23 cellular contexts compared by ENCODE assay signal in the genomic region with DNA sequence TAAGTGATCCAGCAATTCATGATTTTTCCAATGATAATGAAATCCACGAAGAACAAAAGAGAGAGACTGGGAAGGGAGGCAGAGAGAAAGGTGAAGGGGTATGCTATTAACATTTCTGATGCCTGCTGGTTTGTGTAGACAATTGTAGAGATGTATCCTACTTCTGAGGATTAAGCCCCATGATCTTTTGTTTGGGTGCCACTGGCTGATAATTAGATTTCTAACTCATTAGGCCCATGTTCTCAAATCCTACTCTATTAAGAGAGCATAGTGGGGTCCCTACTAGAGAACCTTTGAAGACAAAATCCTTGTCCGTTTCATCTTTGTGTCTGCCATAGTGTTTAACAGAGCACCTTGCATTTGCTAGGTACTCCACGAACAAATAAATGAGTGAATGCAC. TPM values are rescaled to one million over a fixed set of nuclear protein-coding genes. Genes with fewer than 3 reads are reported as not detected.
DNase-seq lines count a peak whose midpoint lies in the region; FAIRE-seq and TF ChIP-seq lines count a peak whose summit lies in the region.
"Had no signal": no experiment of that assay in that cellular context is flagged by ENCODE, and none has a peak within 500 bp of the region (broad histone marks: within the 10 kb centered on the region; RNA-seq: fewer than 3 reads in every experiment).

No MANE protein-coding gene starts in this region.

- H3K79me1 ChIP-seq in mesendoderm (ENCODE audit: low read length): peaks cover 3% of the 10 kb centered on the region

- no peak for TF ChIP-seq POLR2A in H54 (IDR thresholded peaks at IDR 0.05; ENCODE audit: low read depth, low read length)

- H2BK120ac ChIP-seq in mesendoderm (ENCODE audit: low read depth, low read length): no peak overlapping the region

- no peak for TF ChIP-seq CTCF in HFFc6 (IDR thresholded peaks at IDR 0.05)
- no peak for TF ChIP-seq CTCF in nephron (IDR thresholded peaks at IDR 0.05; ENCODE audit: unreplicated experiment in 3 of 3)
- no peak for TF ChIP-seq CTCF in type B pancreatic cell (conservative IDR thresholded peaks at IDR 0.05)

- H3K18ac ChIP-seq in mesendoderm (ENCODE audit: low read length): no peak overlapping the region

- H2AK5ac ChIP-seq in mesendoderm (ENCODE audit: low read length): no peak overlapping the region

- peaks cover 2% of the 10 kb centered on the region for H3K4me1 ChIP-seq in mesendoderm (ENCODE audit: control insufficient read depth, low read depth, low read length)
- H3K4me1 ChIP-seq: Caco-2 had no signal

- no peak overlapping the region for H4K5ac ChIP-seq in mesendoderm (ENCODE audit: low read length)

- no peak overlapping the region for H2BK5ac ChIP-seq in mesendoderm (ENCODE audit: low read length)

- H3K36me3 ChIP-seq in mesendoderm (ENCODE audit: control insufficient read depth, insufficient read depth, low read length): no peaks in the 10 kb centered on the region
- H3K36me3 ChIP-seq: MG63 had no signal

- H3K56ac ChIP-seq in mesendoderm (ENCODE audit: low read length): no peak overlapping the region

- H3K27me3 ChIP-seq in mesendoderm (ENCODE audit: insufficient read depth, low read length, poor library complexity): no peaks in the 10 kb centered on the region

- H3K4me3 Mint-ChIP-seq in HFFc6: no peak overlapping the region
- H3K4me3 Mint-ChIP-seq in nephron: peak overlapping the region in 1 of 3 experiments; percentile 51
- H3K4me3 Mint-ChIP-seq in type B pancreatic cell: peak overlapping the region; percentile 8
- H3K4me3 Mint-ChIP-seq: B cell; CD8-positive, alpha-beta T cell had no signal

- no peak for FAIRE-seq in H54 (lab: Jason Lieb, UNC)
- FAIRE-seq: GM12891, RCC 7860 had no signal

- no peak overlapping the region for H3K4me2 ChIP-seq in mesendoderm (ENCODE audit: low read length)
- H3K4me2 ChIP-seq: SK-N-SH had no signal

- H3K4ac ChIP-seq in mesendoderm (ENCODE audit: low read depth, low read length): no peak overlapping the region

- WGBS in mesendoderm (ENCODE audit: extremely low coverage, insufficient coverage, low lambda C conversion rate): no CpG with 5 or more reads among the region's 3 CpGs

- H3K9me3 Mint-ChIP-seq in HFFc6 (no peaks in the 10 kb centered on the region), nephron (no peaks in the 10 kb centered on the region), type B pancreatic cell (no peaks in the 10 kb centered on the region)
- H3K9me3 Mint-ChIP-seq: CD8-positive, alpha-beta T cell had no signal

- no peak for DNase-seq in HFFc6
- DNase-seq in NCI-H82 treated with DMSO at 0.1 percent for 48 hours (lab: John Stamatoyannopoulos, UW; ENCODE audit: unreplicated experiment): peak; percentile 90
- DNase-seq in type B pancreatic cell (ENCODE audit: extremely low spot score, unreplicated experiment): no peak
- DNase-seq in mesendoderm: no peak
- no peak for DNase-seq in H54 (ENCODE audit: insufficient read length, low spot score)
- DNase-seq in NCI-H345 treated with DMSO at 0.1 percent for 48 hours (lab: John Stamatoyannopoulos, UW; ENCODE audit: unreplicated experiment): no peak
- DNase-seq: Caco-2; CD8-positive, alpha-beta T cell; DMS 273 treated with DMSO at 0.1 percent for 48 hours; DMS79; GF-D8; KBM-7; MG63; NCI-H2029; NCI-H2227 treated with DMSO at 0.1 percent for 48 hours; NCI-H510A; SK-N-SH; SW 1271 had no signal

- no peak overlapping the region for H2BK15ac ChIP-seq in mesendoderm (replicated peaks; ENCODE audit: low read depth)

- H3K36me3 Mint-ChIP-seq in HFFc6 (ENCODE audit: low read depth): no peaks in the 10 kb centered on the region
- H3K36me3 Mint-ChIP-seq in nephron (ENCODE audit: low read depth): no peaks in the 10 kb centered on the region
- H3K36me3 Mint-ChIP-seq in type B pancreatic cell: no peaks in the 10 kb centered on the region
- H3K36me3 Mint-ChIP-seq: CD8-positive, alpha-beta T cell had no signal

- H3K23ac ChIP-seq in mesendoderm (ENCODE audit: low read length): no peak overlapping the region

- peaks cover 56% of the 10 kb centered on the region for H3K4me1 Mint-ChIP-seq in HFFc6 (ENCODE audit: low read depth)
- H3K4me1 Mint-ChIP-seq in nephron: peaks cover 22% of the 10 kb centered on the region
- peaks cover 20% of the 10 kb centered on the region for H3K4me1 Mint-ChIP-seq in type B pancreatic cell (ENCODE audit: unreplicated experiment)

- peaks cover 4% of the 10 kb centered on the region; the same call in 1 of the 2 replicates for H3K27me3 Mint-ChIP-seq in HFFc6 (ENCODE audit: insufficient read depth)
- peaks cover 8% of the 10 kb centered on the region for H3K27me3 Mint-ChIP-seq in nephron (ENCODE audit: low read depth)
- peaks cover 28% of the 10 kb centered on the region for H3K27me3 Mint-ChIP-seq in type B pancreatic cell
- H3K27me3 Mint-ChIP-seq: B cell had no signal

- no peak overlapping the region for H4K8ac ChIP-seq in mesendoderm (ENCODE audit: low read depth, low read length)

- H3K4me3 ChIP-seq in mesendoderm (ENCODE audit: low read length): no peak overlapping the region
- H3K4me3 ChIP-seq: MG63 had no signal

- H3K9ac ChIP-seq in mesendoderm (ENCODE audit: low read length): no peak overlapping the region
- H3K9ac ChIP-seq: SK-N-SH had no signal

- H3K79me2 ChIP-seq in mesendoderm (ENCODE audit: control insufficient read depth, insufficient read depth, low read length): peaks cover 14% of the 10 kb centered on the region

- H3K27ac Mint-ChIP-seq in HFFc6 (0 out of 2 replicates have a peak overlapping the region, but pooled peaks have one; percentile 7), nephron (peak overlapping the region in 2 of 3 experiments; percentile 5 to 48), type B pancreatic cell (peak overlapping the region; percentile 37)
- H3K27ac Mint-ChIP-seq: B cell; CD8-positive, alpha-beta T cell had no signal

- no peak overlapping the region for H3K27ac ChIP-seq in mesendoderm (ENCODE audit: low read depth, low read length)
- H3K27ac ChIP-seq: C4-2B had no signal

RNA-seq across cellular contexts. Expression of gene GNB4, which starts 2.7 kb away (rescaled TPM):
- 10 to 100 TPM; 40.8 to 51.0 (median 46.3) TPM for total RNA-seq in HFFc6 (2021; fragmentation: NEBNext Ultra II Directional; extraction: Animal tissue kit (Norgen Biotek cat#: 25700))
- total RNA-seq in type B pancreatic cell (ENCODE audit: low replicate concordance): 11.9 and 26.8 TPM in 2 replicates
- 44.9 TPM for polyA plus RNA-seq in mesendoderm (2013, experiment 1 of 2)
- polyA plus RNA-seq in mesendoderm (2013, experiment 2 of 2): 45.5 TPM
